ENCODE assay signal across 17 cellular contexts in genomic region chr9:132647355-132647754, GRCh38. TPM values are rescaled to one million over a fixed set of nuclear protein-coding genes. Genes with fewer than 3 reads are reported as not detected.
DNase-seq lines count a peak whose midpoint lies in the region; ATAC-seq, FAIRE-seq and TF ChIP-seq lines count a peak whose summit lies in the region.
"Had no signal": no experiment of that assay in that cellular context is flagged by ENCODE, and none has a peak within 500 bp of the region (broad histone marks: within the 10 kb centered on the region; RNA-seq: fewer than 3 reads in every experiment).

No MANE protein-coding gene starts in this region.

- peaks cover 35% of the 10 kb centered on the region for H3K4me1 Mint-ChIP-seq in astrocyte (ENCODE audit: low read depth, unreplicated experiment)

- peak; percentile 98 for FAIRE-seq in astrocyte (lab: Jason Lieb, UNC)
- FAIRE-seq: GM12878 had no signal

- no peaks in the 10 kb centered on the region for H3K27me3 ChIP-seq in astrocyte (ENCODE audit: insufficient read depth, low read length)
- H3K27me3 ChIP-seq in kidney epithelial cell (ENCODE audit: control insufficient read depth, insufficient read depth, low read length) = no peaks in the 10 kb centered on the region
- H3K27me3 ChIP-seq: sigmoid colon had no signal

- H3K27me3 Mint-ChIP-seq in astrocyte (ENCODE audit: low read depth, unreplicated experiment) = no peaks in the 10 kb centered on the region

- no peaks in the 10 kb centered on the region for H3K9me3 Mint-ChIP-seq in astrocyte (ENCODE audit: unreplicated experiment)

- peak; percentile 99 for DNase-seq in AG10803 (ENCODE audit: low read depth)
- peak; percentile 49 for DNase-seq in HK-2 (ENCODE audit: unreplicated experiment)
- DNase-seq in astrocyte (ENCODE audit: low read depth) = peak; percentile 99
- peak; percentile 88 for DNase-seq in kidney epithelial cell (ENCODE audit: low read depth)
- DNase-seq in Right ventricle myocardium superior = no peak
- DNase-seq in mesenteric fat pad (ENCODE audit: low spot score) = no peak
- DNase-seq in central memory CD4-positive, alpha-beta T cell = no peak
- DNase-seq: activated CD4-positive, alpha-beta T cell treated with anti-CD3 and anti-CD28 coated beads for 4 hours; activated naive CD4-positive, alpha-beta T cell treated with anti-CD3 and anti-CD28 coated beads, Interleukin-2, amount 50 U/mL, for 16 hours; Calu3; effector CD4-positive, alpha-beta T cell; NCI-H1092; NCI-H524; SIG-M5; sigmoid colon had no signal

- intact Hi-C loops in Right ventricle myocardium superior (cut with DNase I) = no loop called here

- H3K27ac ChIP-seq in astrocyte (ENCODE audit: low read depth, low read length) = peak overlapping the region; percentile 96
- H3K27ac ChIP-seq: sigmoid colon had no signal

- H3K36me3 Mint-ChIP-seq in astrocyte (ENCODE audit: low read depth, unreplicated experiment) = peaks cover 22% of the 10 kb centered on the region

- TF ChIP-seq CTCF in AG10803 (conservative IDR thresholded peaks at IDR 0.05; ENCODE audit: low read length) = no peak
- no peak for TF ChIP-seq CTCF in astrocyte (IDR thresholded peaks at IDR 0.05; ENCODE audit: insufficient read depth, low read depth, low read length)
- no peak for TF ChIP-seq CTCF in kidney epithelial cell (IDR thresholded peaks at IDR 0.05; ENCODE audit: insufficient read depth, low read length, poor library complexity, severe bottlenecking)

- H4K20me1 ChIP-seq in astrocyte (ENCODE audit: insufficient read depth, low read length) = no peaks in the 10 kb centered on the region

- H3K79me2 ChIP-seq in astrocyte (ENCODE audit: insufficient read depth, low read length) = no peaks in the 10 kb centered on the region

- ATAC-seq in Right ventricle myocardium superior (ENCODE audit: poor library complexity) (no peak), GM18519 (IDR thresholded peaks at IDR 0.05; ENCODE audit: low FRiP score, unreplicated experiment) (no peak)
- ATAC-seq: GM12878 had no signal

- H3K36me3 ChIP-seq in astrocyte (ENCODE audit: insufficient read depth, low read length) (peaks cover 70% of the 10 kb centered on the region), kidney epithelial cell (ENCODE audit: control insufficient read depth, insufficient read depth, low read length) (peaks cover 4% of the 10 kb centered on the region)

- H3K4me1 ChIP-seq in astrocyte (ENCODE audit: insufficient read depth, low read length) = peaks cover 24% of the 10 kb centered on the region
- H3K4me1 ChIP-seq: sigmoid colon had no signal

- H2AFZ ChIP-seq in astrocyte (ENCODE audit: low read depth, low read length) = no peak overlapping the region

- H3K9ac ChIP-seq in astrocyte (ENCODE audit: low read length) = peak overlapping the region; percentile 81

- peak overlapping the region; percentile 97 for H3K27ac Mint-ChIP-seq in astrocyte (ENCODE audit: unreplicated experiment)

- no peaks in the 10 kb centered on the region for H3K9me3 ChIP-seq in astrocyte (ENCODE audit: insufficient read depth, low read depth, low read length)
- H3K9me3 ChIP-seq: sigmoid colon had no signal

- no peak overlapping the region for H3K4me3 ChIP-seq in AG10803 (ENCODE audit: low read length)
- peak overlapping the region; percentile 25 for H3K4me3 ChIP-seq in astrocyte (ENCODE audit: insufficient read depth, low read depth, low read length)
- no peak overlapping the region for H3K4me3 ChIP-seq in kidney epithelial cell (ENCODE audit: low read depth, low read length)
- H3K4me3 ChIP-seq: GM12878, sigmoid colon had no signal

- H3K4me3 Mint-ChIP-seq in astrocyte (ENCODE audit: unreplicated experiment) = peak overlapping the region; percentile 40

- peak overlapping the region; percentile 75 for H3K4me2 ChIP-seq in astrocyte (ENCODE audit: low read length)

RNA-seq across cellular contexts. Expression of gene DDX31, which starts 22.4 kb away (rescaled TPM):
- total RNA-seq in astrocyte = 20.2 and 20.5 TPM in 2 replicates
- total RNA-seq in kidney epithelial cell = 15.1 and 23.6 TPM in 2 replicates
- 3.8 TPM for total RNA-seq in Right ventricle myocardium superior
- 12.7 TPM for total RNA-seq in mesenteric fat pad

RNA-seq across cellular contexts. Expression of gene GTF3C4, which starts 22.9 kb away (rescaled TPM):
- total RNA-seq in astrocyte (27.3 and 27.9 TPM in 2 replicates), kidney epithelial cell (17.9 and 21.3 TPM in 2 replicates), Right ventricle myocardium superior (7.6 TPM), mesenteric fat pad (9.5 TPM)

Comparison
In these comparisons a context has a peak if more than half of its experiments do, and no peak if none do; other contexts are left out.
1. DNase-seq: peak in AG10803 (single experiment), HK-2 (single experiment), astrocyte (single experiment) and kidney epithelial cell (single experiment); none in Right ventricle myocardium superior (single experiment), mesenteric fat pad (single experiment) and central memory CD4-positive, alpha-beta T cell (single experiment).